Comparison of ENCODE assay signal across 8 cellular contexts in genomic region chr3:30655187-30655812, GRCh38.
DNase-seq lines count a peak whose midpoint lies in the region; ATAC-seq lines count a peak whose summit lies in the region.

No MANE protein-coding gene starts in this region.

- DNase-seq in activated naive CD4-positive, alpha-beta T cell treated with anti-CD3 and anti-CD28 coated beads, Interleukin-2, amount 50 U/mL, for 16 hours: peak; percentile 42
- DNase-seq in medulla oblongata (ENCODE audit: extremely low spot score) (peak; percentile 66), NCI-H345 (lab: John Stamatoyannopoulos, UW) (no peak), NCI-H526 treated with DMSO at 0.1 percent for 48 hours (lab: John Stamatoyannopoulos, UW) (no peak), C1 segment of cervical spinal cord (lab: John Stamatoyannopoulos, UW) (no peak), NCI-H82 treated with DMSO at 0.1 percent for 48 hours (lab: John Stamatoyannopoulos, UW; ENCODE audit: unreplicated experiment) (no peak)

- peak; percentile 28 for ATAC-seq in GM18909 (IDR thresholded peaks at IDR 0.05; ENCODE audit: poor library complexity, unreplicated experiment)
- ATAC-seq in HG03521 (IDR thresholded peaks at IDR 0.05; ENCODE audit: unreplicated experiment): peak; percentile 30

Comparison
In these comparisons a context has a peak if more than half of its experiments do, and no peak if none do; other contexts are left out.
1. DNase-seq: peak in activated naive CD4-positive, alpha-beta T cell treated with anti-CD3 and anti-CD28 coated beads, Interleukin-2, amount 50 U/mL, for 16 hours (single experiment) and medulla oblongata (single experiment); none in NCI-H345 (single experiment), NCI-H526 treated with DMSO at 0.1 percent for 48 hours (single experiment), C1 segment of cervical spinal cord (0 of 14) and NCI-H82 treated with DMSO at 0.1 percent for 48 hours (single experiment).